ENCODE assay signal across 9 cellular contexts in genomic region chr9:79574166-79574565, GRCh38. TPM values are rescaled to one million over a fixed set of nuclear protein-coding genes. Genes with fewer than 3 reads are reported as not detected.
A peak's percentile ranks its signal among the peaks of the same experiment; 100 is the strongest.
DNase-seq lines count a peak whose midpoint lies in the region; ATAC-seq and TF ChIP-seq lines count a peak whose summit lies in the region.
"Had no signal": no experiment of that assay in that cellular context is flagged by ENCODE, and none has a peak within 500 bp of the region (broad histone marks: within the 10 kb centered on the region; RNA-seq: fewer than 3 reads in every experiment).

No MANE protein-coding gene starts in this region.

- H3K9me2 ChIP-seq in OCI-LY7 (ENCODE audit: insufficient read depth, low read length) = no peaks in the 10 kb centered on the region

- peaks cover 18% of the 10 kb centered on the region; the same call in 1 of the 2 replicates for H3K79me2 ChIP-seq in OCI-LY7 (ENCODE audit: insufficient read depth, low read depth, low read length)

- peaks cover 14% of the 10 kb centered on the region for H4K20me1 ChIP-seq in OCI-LY7 (ENCODE audit: insufficient read depth, low read length)

- no peak for DNase-seq in CD4-positive, CD25-positive, alpha-beta regulatory T cell
- DNase-seq in OCI-LY7 (ENCODE audit: low spot score) (no peak), epithelial cell of proximal tubule (ENCODE audit: low read depth) (no peak), GM13977 (ENCODE audit: low spot score) (no peak)
- no peak for DNase-seq in activated CD4-positive, alpha-beta T cell treated with anti-CD3 and anti-CD28 coated beads for 1 hour
- DNase-seq: activated CD4-positive, CD25-positive, alpha-beta regulatory T cell treated with anti-CD3 and anti-CD28 coated beads, Interleukin-2, amount 50 U/mL, for 72 hours had no signal

- peak overlapping the region; percentile 96 for H3K4me3 ChIP-seq in CD4-positive, CD25-positive, alpha-beta regulatory T cell (ENCODE audit: low read depth, low read length)
- peak overlapping the region; percentile 79 for H3K4me3 ChIP-seq in OCI-LY7 (ENCODE audit: low read depth, low read length, poor library complexity, severe bottlenecking)
- H3K4me3 ChIP-seq in epithelial cell of proximal tubule (ENCODE audit: low read depth, low read length) = peak overlapping the region; percentile 72
- peak overlapping the region; percentile 96 to 97 for H3K4me3 ChIP-seq in neutrophil (ENCODE audit: low read depth in 1 of 2, low read length in 1 of 2)

- H3K9me3 Mint-ChIP-seq in CD4-positive, CD25-positive, alpha-beta regulatory T cell = no peaks in the 10 kb centered on the region

- ATAC-seq in CD4-positive, CD25-positive, alpha-beta regulatory T cell (ENCODE audit: low read depth in 2 of 2) = no peak
- ATAC-seq in GM19397 (IDR thresholded peaks at IDR 0.05; ENCODE audit: unreplicated experiment) = no peak
- ATAC-seq in HG03432 (IDR thresholded peaks at IDR 0.05; ENCODE audit: unreplicated experiment) = no peak

- no peaks in the 10 kb centered on the region for H3K9me3 ChIP-seq in CD4-positive, CD25-positive, alpha-beta regulatory T cell (ENCODE audit: control insufficient read depth in 2 of 2, low read length in 2 of 2)
- H3K9me3 ChIP-seq in OCI-LY7 (ENCODE audit: low read length) = no peaks in the 10 kb centered on the region
- H3K9me3 ChIP-seq in neutrophil = no peaks in the 10 kb centered on the region

- intact Hi-C loops in OCI-LY7 (cut with micrococcal nuclease; ENCODE audit: unreplicated experiment) = loop anchor here (10.0 kb wide), 1 partner anchor 241 kb away; no protein-coding TSS in a partner anchor

- H3K4me2 ChIP-seq in OCI-LY7 (ENCODE audit: low read length) = peak overlapping the region; percentile 94

- in situ Hi-C loops in GM13977 (cut with MboI; ENCODE audit: low pct_unique_long_range_greater_than_20kb, low sequenced_read_pairs, unreplicated experiment) = loop anchor here (25.0 kb wide), 1 partner anchor 562 kb away; no protein-coding TSS in a partner anchor

- peaks cover 5% of the 10 kb centered on the region for H3K27me3 Mint-ChIP-seq in CD4-positive, CD25-positive, alpha-beta regulatory T cell

- TSS peak; percentile 9 for BruUV-seq in OCI-LY7 (replicated peaks; lab: Mats Ljungman, UMichigan)

- POLR2A ChIA-PET in OCI-LY7 (lab: Charles Lee) = interaction anchor here (0.7 kb wide), 1 partner anchor 9 kb away, joined by 3 read pairs; no protein-coding TSS in a partner anchor

- H3K4me1 Mint-ChIP-seq in CD4-positive, CD25-positive, alpha-beta regulatory T cell = peaks cover 17 to 61% (median 46%) of the 10 kb centered on the region in 4 donors

- peak overlapping the region in 3 of 4 donors; percentile 95 to 97 (median 95) for H3K4me3 Mint-ChIP-seq in CD4-positive, CD25-positive, alpha-beta regulatory T cell

- peak overlapping the region; percentile 86 for H3K27ac ChIP-seq in CD4-positive, CD25-positive, alpha-beta regulatory T cell (ENCODE audit: insufficient read depth, low read length, poor library complexity, severe bottlenecking)
- no peak overlapping the region for H3K27ac ChIP-seq in OCI-LY7 (ENCODE audit: low read depth, low read length, poor library complexity, severe bottlenecking)
- peak overlapping the region; percentile 99 for H3K27ac ChIP-seq in neutrophil

- H3K4me1 ChIP-seq in CD4-positive, CD25-positive, alpha-beta regulatory T cell (ENCODE audit: control insufficient read depth, insufficient read depth, low read length, poor library complexity, severe bottlenecking) = peaks cover 42% of the 10 kb centered on the region
- peaks cover 16% of the 10 kb centered on the region for H3K4me1 ChIP-seq in OCI-LY7 (ENCODE audit: insufficient read depth, low read length, poor library complexity, severe bottlenecking)
- H3K4me1 ChIP-seq in neutrophil (ENCODE audit: control insufficient read depth in 1 of 2, insufficient read depth in 1 of 2, low read depth in 1 of 2, low read length in 1 of 2) = peaks cover 64 to 68% of the 10 kb centered on the region in 2 experiments

- peaks cover 4% of the 10 kb centered on the region for H3K36me3 Mint-ChIP-seq in CD4-positive, CD25-positive, alpha-beta regulatory T cell

- H3K27me3 ChIP-seq in CD4-positive, CD25-positive, alpha-beta regulatory T cell (ENCODE audit: control insufficient read depth, insufficient read depth, low read length) = peaks cover 6% of the 10 kb centered on the region
- H3K27me3 ChIP-seq in neutrophil = peaks cover 10% of the 10 kb centered on the region

- TF ChIP-seq CTCF in OCI-LY7 (conservative IDR thresholded peaks at IDR 0.05; ENCODE audit: low read length) (no peak), epithelial cell of proximal tubule (conservative IDR thresholded peaks at IDR 0.05; ENCODE audit: low read depth, low read length) (no peak), neutrophil (IDR thresholded peaks at IDR 0.05) (no peak), GM13977 (IDR thresholded peaks at IDR 0.05; ENCODE audit: extremely low read depth, insufficient read depth, missing control alignments) (no peak)

- CTCF ChIA-PET in OCI-LY7 (lab: Charles Lee; ENCODE audit: unreplicated experiment) = no interaction called here

- no peak overlapping the region for H2AFZ ChIP-seq in OCI-LY7 (ENCODE audit: low read length)

- H3K27ac Mint-ChIP-seq in CD4-positive, CD25-positive, alpha-beta regulatory T cell = peak overlapping the region; percentile 4 to 96 (median 94)

- H3K36me3 ChIP-seq in CD4-positive, CD25-positive, alpha-beta regulatory T cell (ENCODE audit: control insufficient read depth, insufficient read depth, low read length) = peaks cover 2% of the 10 kb centered on the region
- H3K36me3 ChIP-seq in OCI-LY7 (ENCODE audit: insufficient read depth, low read length) = peaks cover 23% of the 10 kb centered on the region; the same call in 1 of the 2 replicates
- peaks cover 13% of the 10 kb centered on the region for H3K36me3 ChIP-seq in neutrophil

RNA-seq across cellular contexts. Expression of gene TLE4, which starts 2.4 kb away (rescaled TPM):
- 127 TPM for total RNA-seq in CD4-positive, CD25-positive, alpha-beta regulatory T cell
- 10 to 100 TPM; 16.2 to 30.1 (median 21.8) TPM for polyA plus RNA-seq in CD4-positive, CD25-positive, alpha-beta regulatory T cell
- total RNA-seq in OCI-LY7 (2014; rRNA removed; shearing (Covaris generic)) = 32.8 and 36.7 TPM in 2 replicates
- total RNA-seq in OCI-LY7 (2022) = 41.7 and 47.4 TPM in 2 replicates
- total RNA-seq in epithelial cell of proximal tubule = 16.3 and 16.8 TPM in 2 replicates
